ENCODE assay signal across 9 cellular contexts in the genomic region with DNA sequence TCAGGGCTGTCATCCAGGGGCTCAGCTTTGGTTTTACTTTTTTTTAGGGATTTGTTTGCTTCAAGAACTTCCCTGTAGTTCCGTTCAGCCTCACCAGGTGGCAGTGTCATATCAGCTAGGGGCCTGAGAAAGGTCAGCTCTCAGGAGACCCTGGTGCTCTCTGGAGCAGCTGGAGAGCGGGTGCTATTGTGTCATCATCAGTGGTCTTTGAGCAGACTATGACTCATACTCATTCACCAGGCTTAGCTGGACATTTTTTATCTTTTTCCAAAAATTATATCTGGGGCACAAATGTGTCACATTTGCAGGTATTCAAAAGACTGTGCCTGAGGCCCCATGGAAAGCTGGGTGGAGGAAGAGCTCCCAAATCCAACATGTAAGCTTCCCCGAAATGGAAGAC. TPM values are rescaled to one million over a fixed set of nuclear protein-coding genes. Genes with fewer than 3 reads are reported as not detected.
DNase-seq lines count a peak whose midpoint lies in the region; ATAC-seq, FAIRE-seq and TF ChIP-seq lines count a peak whose summit lies in the region.
"Had no signal": no experiment of that assay in that cellular context is flagged by ENCODE, and none has a peak within 500 bp of the region (broad histone marks: within the 10 kb centered on the region; RNA-seq: fewer than 3 reads in every experiment).

No MANE protein-coding gene starts in this region.

- in situ Hi-C loops in ACHN (cut with HindIII; ENCODE audit: low pct_ligation_motif_present, low pct_unique_long_range_greater_than_20kb, low sequenced_read_pairs) = no loop called here

- no peaks in the 10 kb centered on the region for H3K4me1 ChIP-seq in pancreas

- H3K36me3 ChIP-seq in pancreas = no peaks in the 10 kb centered on the region

- no peak overlapping the region for H3K4me3 ChIP-seq in fibroblast of mammary gland (ENCODE audit: control insufficient read depth, low read depth, low read length)
- H3K4me3 ChIP-seq in pancreas = no peak overlapping the region

- H3K27me3 ChIP-seq in pancreas = no peaks in the 10 kb centered on the region

- WGBS in pancreas, 2 donors = 32 to 33% methylated on average over 3 of the region's 3 CpGs

- H3K9me3 ChIP-seq in pancreas = no peaks in the 10 kb centered on the region

- ATAC-seq in pancreas (peak; percentile 60 to 91 (median 76)), GM21367 (IDR thresholded peaks at IDR 0.05; ENCODE audit: unreplicated experiment) (no peak), HG02571 (IDR thresholded peaks at IDR 0.05; ENCODE audit: unreplicated experiment) (no peak)

- DNase-seq in ACHN = peak; percentile 89
- peak; percentile 90 for DNase-seq in ELF-1 (ENCODE audit: low read depth, low spot score)
- peak; percentile 84 for DNase-seq in MV-4-11 (lab: John Stamatoyannopoulos, UW)
- DNase-seq in SKM-1 (lab: John Stamatoyannopoulos, UW; ENCODE audit: unreplicated experiment) = peak; percentile 17
- peak; percentile 91 for DNase-seq in fibroblast of mammary gland (ENCODE audit: low read depth)
- DNase-seq in pancreas = peak; percentile 46 to 87 (median 75)
- DNase-seq: left cardiac atrium had no signal

- peak; percentile 89 for TF ChIP-seq CTCF in fibroblast of mammary gland (conservative IDR thresholded peaks at IDR 0.05; ENCODE audit: control insufficient read depth, insufficient read depth, low read depth, low read length)
- peak; percentile 37 to 76 (median 68) for TF ChIP-seq CTCF in pancreas (IDR thresholded peaks at IDR 0.05)

- intact Hi-C loops in pancreas (cut with DNase I) = loop anchor here in 1 of 3 donors (5.0 kb wide), 1 partner anchor 81 kb away; no protein-coding TSS in a partner anchor

- H3K27ac ChIP-seq in pancreas = no peak overlapping the region

- FAIRE-seq in pancreas (lab: Jason Lieb, UNC) = no peak

RNA-seq across cellular contexts. Expression of gene ZNF892, which starts 24.4 kb away (rescaled TPM):
- 1 to 10 TPM; 1.5 to 5.2 (median 3.0) TPM for total RNA-seq in pancreas
- polyA plus RNA-seq in pancreas = under 1 TPM; 0.63 to 0.76 TPM

RNA-seq across cellular contexts. Expression of gene PROM2, which starts 42.5 kb away (rescaled TPM):
- total RNA-seq in pancreas = 10 to 100 TPM in 5 of 6 donors, 1 to 10 TPM in 1; 9.5 to 20.4 (median 12.8) TPM
- 10 to 100 TPM in 1 of 2 donors, 1 to 10 TPM in 1; 8.3 to 12.5 TPM for polyA plus RNA-seq in pancreas

Comparison
In these comparisons a context has a peak if more than half of its experiments do, and no peak if none do; other contexts are left out.
1. DNase-seq: peak in every context shown above with its lines; median percentile 91 in fibroblast of mammary gland; 90 in ELF-1; 89 in ACHN; 84 in MV-4-11; 75 in pancreas; 17 in SKM-1.
2. ATAC-seq: peak in pancreas (4 of 4); none in GM21367 (single experiment) and HG02571 (single experiment).